Comparison of ENCODE assay signal across 1 cellular context in genomic region chr16:87391950-87392822, GRCh38.
TF ChIP-seq lines count a peak whose summit lies in the region.

Gene MAP1LC3B, plus strand, starts transcription at chr16:87392336. Its CDS starts 92 bp downstream, at chr16:87392428.

TF ChIP-seq in HepG2, 621 proteins besides CTCF, POLR2A, EP300 and RAD21 (continued from another document and continues in another):
- TF ChIP-seq, protein P1, sequence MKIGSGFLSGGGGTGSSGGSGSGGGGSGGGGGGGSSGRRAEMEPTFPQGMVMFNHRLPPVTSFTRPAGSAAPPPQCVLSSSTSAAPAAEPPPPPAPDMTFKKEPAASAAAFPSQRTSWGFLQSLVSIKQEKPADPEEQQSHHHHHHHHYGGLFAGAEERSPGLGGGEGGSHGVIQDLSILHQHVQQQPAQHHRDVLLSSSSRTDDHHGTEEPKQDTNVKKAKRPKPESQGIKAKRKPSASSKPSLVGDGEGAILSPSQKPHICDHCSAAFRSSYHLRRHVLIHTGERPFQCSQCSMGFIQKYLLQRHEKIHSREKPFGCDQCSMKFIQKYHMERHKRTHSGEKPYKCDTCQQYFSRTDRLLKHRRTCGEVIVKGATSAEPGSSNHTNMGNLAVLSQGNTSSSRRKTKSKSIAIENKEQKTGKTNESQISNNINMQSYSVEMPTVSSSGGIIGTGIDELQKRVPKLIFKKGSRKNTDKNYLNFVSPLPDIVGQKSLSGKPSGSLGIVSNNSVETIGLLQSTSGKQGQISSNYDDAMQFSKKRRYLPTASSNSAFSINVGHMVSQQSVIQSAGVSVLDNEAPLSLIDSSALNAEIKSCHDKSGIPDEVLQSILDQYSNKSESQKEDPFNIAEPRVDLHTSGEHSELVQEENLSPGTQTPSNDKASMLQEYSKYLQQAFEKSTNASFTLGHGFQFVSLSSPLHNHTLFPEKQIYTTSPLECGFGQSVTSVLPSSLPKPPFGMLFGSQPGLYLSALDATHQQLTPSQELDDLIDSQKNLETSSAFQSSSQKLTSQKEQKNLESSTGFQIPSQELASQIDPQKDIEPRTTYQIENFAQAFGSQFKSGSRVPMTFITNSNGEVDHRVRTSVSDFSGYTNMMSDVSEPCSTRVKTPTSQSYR (CRISPR knock-in tag; IDR thresholded peaks at IDR 0.05; ENCODE audit: borderline replicate concordance) = peak; percentile 68
- TF ChIP-seq, protein P2, sequence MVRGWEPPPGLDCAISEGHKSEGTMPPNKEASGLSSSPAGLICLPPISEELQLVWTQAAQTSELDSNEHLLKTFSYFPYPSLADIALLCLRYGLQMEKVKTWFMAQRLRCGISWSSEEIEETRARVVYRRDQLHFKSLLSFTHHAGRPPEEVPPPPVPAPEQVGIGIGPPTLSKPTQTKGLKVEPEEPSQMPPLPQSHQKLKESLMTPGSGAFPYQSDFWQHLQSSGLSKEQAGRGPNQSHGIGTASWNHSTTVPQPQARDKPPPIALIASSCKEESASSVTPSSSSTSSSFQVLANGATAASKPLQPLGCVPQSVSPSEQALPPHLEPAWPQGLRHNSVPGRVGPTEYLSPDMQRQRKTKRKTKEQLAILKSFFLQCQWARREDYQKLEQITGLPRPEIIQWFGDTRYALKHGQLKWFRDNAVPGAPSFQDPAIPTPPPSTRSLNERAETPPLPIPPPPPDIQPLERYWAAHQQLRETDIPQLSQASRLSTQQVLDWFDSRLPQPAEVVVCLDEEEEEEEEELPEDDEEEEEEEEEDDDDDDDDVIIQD (CRISPR knock-in tag; IDR thresholded peaks at IDR 0.05; ENCODE audit: low read depth) = peak; percentile 59
- TF ChIP-seq JUNB (CRISPR knock-in tag; IDR thresholded peaks at IDR 0.05; ENCODE audit: borderline replicate concordance) (no peak), XRCC5 (optimal IDR thresholded peaks at IDR 0.05; ENCODE audit: low read length) (no peak), ZNF850 (CRISPR knock-in tag; conservative IDR thresholded peaks at IDR 0.05) (no peak; the same call in 1 of the 2 replicates), DR1 (CRISPR knock-in tag; IDR thresholded peaks at IDR 0.05) (peak; percentile 91), ZNF816 (CRISPR knock-in tag; IDR thresholded peaks at IDR 0.05; ENCODE audit: borderline replicate concordance) (no peak; the same call in 1 of the 2 replicates), KDM5A (IDR thresholded peaks at IDR 0.05; ENCODE audit: borderline replicate concordance, low read length) (0 out of 2 replicates have a peak, but pooled peaks have one; percentile 12), FOXO1 (CRISPR knock-in tag; IDR thresholded peaks at IDR 0.05) (peak; percentile 97), ZBTB21 (CRISPR knock-in tag; IDR thresholded peaks at IDR 0.05) (no peak), ZNF784 (CRISPR knock-in tag; IDR thresholded peaks at IDR 0.05; ENCODE audit: borderline replicate concordance) (peak; percentile 99), ZNF678 (CRISPR knock-in tag; IDR thresholded peaks at IDR 0.05) (peak; percentile 97), ZNF121 (CRISPR knock-in tag; IDR thresholded peaks at IDR 0.05) (peak; percentile 77), MED13 (CRISPR knock-in tag; IDR thresholded peaks at IDR 0.05) (no peak), PREB (CRISPR knock-in tag; IDR thresholded peaks at IDR 0.05) (peak; percentile 70; the same call in 1 of the 2 replicates), PRDM4 (CRISPR knock-in tag; IDR thresholded peaks at IDR 0.05; ENCODE audit: borderline replicate concordance) (peak; percentile 84; the same call in 1 of the 2 replicates), MTA1 (CRISPR knock-in tag; IDR thresholded peaks at IDR 0.05; ENCODE audit: borderline replicate concordance) (peak; percentile 91; the same call in 1 of the 2 replicates), ETV6 (CRISPR knock-in tag; conservative IDR thresholded peaks at IDR 0.05) (peak; percentile 96), HCFC1 (IDR thresholded peaks at IDR 0.05; ENCODE audit: low read depth, low read length) (peak; percentile 98), NFIC (IDR thresholded peaks at IDR 0.05; ENCODE audit: low read length) (no peak), NR2C2 (CRISPR knock-in tag; IDR thresholded peaks at IDR 0.05; ENCODE audit: borderline replicate concordance) (peak; percentile 92), NR2F6 (IDR thresholded peaks at IDR 0.05) (no peak), NR2F6 (CRISPR knock-in tag; IDR thresholded peaks at IDR 0.05) (peak; percentile 80), ZNF549 (CRISPR knock-in tag; IDR thresholded peaks at IDR 0.05) (peak; percentile 86; the same call in 1 of the 2 replicates), MIXL1 (CRISPR knock-in tag; IDR thresholded peaks at IDR 0.05) (peak; percentile 88), RELA (CRISPR knock-in tag; IDR thresholded peaks at IDR 0.05) (peak; percentile 95), BRF2 (CRISPR knock-in tag; IDR thresholded peaks at IDR 0.05) (peak; percentile 95), SNAPC2 (CRISPR knock-in tag; IDR thresholded peaks at IDR 0.05) (peak; percentile 71; the same call in 1 of the 2 replicates), ZNF205 (CRISPR knock-in tag; IDR thresholded peaks at IDR 0.05) (peak; percentile 80), KMT2B (CRISPR knock-in tag; IDR thresholded peaks at IDR 0.05) (0 out of 2 replicates have a peak, but pooled peaks have one; percentile 22), HNRNPLL (IDR thresholded peaks at IDR 0.05; ENCODE audit: low read depth, low read length, poor library complexity, severe bottlenecking) (no peak), ZNF619 (CRISPR knock-in tag; IDR thresholded peaks at IDR 0.05) (peak; percentile 97), ZFX (CRISPR knock-in tag; IDR thresholded peaks at IDR 0.05; ENCODE audit: low read depth) (peak; percentile 92), SIX1 (CRISPR knock-in tag; IDR thresholded peaks at IDR 0.05; ENCODE audit: borderline replicate concordance) (peak; percentile 43; the same call in 1 of the 2 replicates), SKI (IDR thresholded peaks at IDR 0.05; ENCODE audit: partially characterized antibody) (peak; percentile 7), ZNF589 (CRISPR knock-in tag; conservative IDR thresholded peaks at IDR 0.05) (peak; percentile 51; the same call in 1 of the 2 replicates), ZNF343 (CRISPR knock-in tag; IDR thresholded peaks at IDR 0.05) (peak; percentile 63), ZNF251 (CRISPR knock-in tag; IDR thresholded peaks at IDR 0.05) (no peak)
- TF ChIP-seq, protein P3, sequence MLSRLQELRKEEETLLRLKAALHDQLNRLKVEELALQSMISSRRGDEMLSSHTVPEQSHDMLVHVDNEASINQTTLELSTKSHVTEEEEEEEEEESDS (CRISPR knock-in tag; IDR thresholded peaks at IDR 0.05; ENCODE audit: borderline replicate concordance) = no peak
- TF ChIP-seq, protein P4, sequence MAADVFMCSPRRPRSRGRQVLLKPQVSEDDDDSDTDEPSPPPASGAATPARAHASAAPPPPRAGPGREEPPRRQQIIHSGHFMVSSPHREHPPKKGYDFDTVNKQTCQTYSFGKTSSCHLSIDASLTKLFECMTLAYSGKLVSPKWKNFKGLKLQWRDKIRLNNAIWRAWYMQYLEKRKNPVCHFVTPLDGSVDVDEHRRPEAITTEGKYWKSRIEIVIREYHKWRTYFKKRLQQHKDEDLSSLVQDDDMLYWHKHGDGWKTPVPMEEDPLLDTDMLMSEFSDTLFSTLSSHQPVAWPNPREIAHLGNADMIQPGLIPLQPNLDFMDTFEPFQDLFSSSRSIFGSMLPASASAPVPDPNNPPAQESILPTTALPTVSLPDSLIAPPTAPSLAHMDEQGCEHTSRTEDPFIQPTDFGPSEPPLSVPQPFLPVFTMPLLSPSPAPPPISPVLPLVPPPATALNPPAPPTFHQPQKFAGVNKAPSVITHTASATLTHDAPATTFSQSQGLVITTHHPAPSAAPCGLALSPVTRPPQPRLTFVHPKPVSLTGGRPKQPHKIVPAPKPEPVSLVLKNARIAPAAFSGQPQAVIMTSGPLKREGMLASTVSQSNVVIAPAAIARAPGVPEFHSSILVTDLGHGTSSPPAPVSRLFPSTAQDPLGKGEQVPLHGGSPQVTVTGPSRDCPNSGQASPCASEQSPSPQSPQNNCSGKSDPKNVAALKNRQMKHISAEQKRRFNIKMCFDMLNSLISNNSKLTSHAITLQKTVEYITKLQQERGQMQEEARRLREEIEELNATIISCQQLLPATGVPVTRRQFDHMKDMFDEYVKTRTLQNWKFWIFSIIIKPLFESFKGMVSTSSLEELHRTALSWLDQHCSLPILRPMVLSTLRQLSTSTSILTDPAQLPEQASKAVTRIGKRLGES (CRISPR knock-in tag; IDR thresholded peaks at IDR 0.05; ENCODE audit: borderline replicate concordance) = peak; percentile 88; the same call in 1 of the 2 replicates
- TF ChIP-seq, protein P5, sequence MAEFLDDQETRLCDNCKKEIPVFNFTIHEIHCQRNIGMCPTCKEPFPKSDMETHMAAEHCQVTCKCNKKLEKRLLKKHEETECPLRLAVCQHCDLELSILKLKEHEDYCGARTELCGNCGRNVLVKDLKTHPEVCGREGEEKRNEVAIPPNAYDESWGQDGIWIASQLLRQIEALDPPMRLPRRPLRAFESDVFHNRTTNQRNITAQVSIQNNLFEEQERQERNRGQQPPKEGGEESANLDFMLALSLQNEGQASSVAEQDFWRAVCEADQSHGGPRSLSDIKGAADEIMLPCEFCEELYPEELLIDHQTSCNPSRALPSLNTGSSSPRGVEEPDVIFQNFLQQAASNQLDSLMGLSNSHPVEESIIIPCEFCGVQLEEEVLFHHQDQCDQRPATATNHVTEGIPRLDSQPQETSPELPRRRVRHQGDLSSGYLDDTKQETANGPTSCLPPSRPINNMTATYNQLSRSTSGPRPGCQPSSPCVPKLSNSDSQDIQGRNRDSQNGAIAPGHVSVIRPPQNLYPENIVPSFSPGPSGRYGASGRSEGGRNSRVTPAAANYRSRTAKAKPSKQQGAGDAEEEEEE (CRISPR knock-in tag; IDR thresholded peaks at IDR 0.05; ENCODE audit: borderline replicate concordance) = no peak
- TF ChIP-seq, protein P6, sequence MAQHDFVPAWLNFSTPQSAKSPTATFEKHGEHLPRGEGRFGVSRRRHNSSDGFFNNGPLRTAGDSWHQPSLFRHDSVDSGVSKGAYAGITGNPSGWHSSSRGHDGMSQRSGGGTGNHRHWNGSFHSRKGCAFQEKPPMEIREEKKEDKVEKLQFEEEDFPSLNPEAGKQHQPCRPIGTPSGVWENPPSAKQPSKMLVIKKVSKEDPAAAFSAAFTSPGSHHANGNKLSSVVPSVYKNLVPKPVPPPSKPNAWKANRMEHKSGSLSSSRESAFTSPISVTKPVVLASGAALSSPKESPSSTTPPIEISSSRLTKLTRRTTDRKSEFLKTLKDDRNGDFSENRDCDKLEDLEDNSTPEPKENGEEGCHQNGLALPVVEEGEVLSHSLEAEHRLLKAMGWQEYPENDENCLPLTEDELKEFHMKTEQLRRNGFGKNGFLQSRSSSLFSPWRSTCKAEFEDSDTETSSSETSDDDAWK (CRISPR knock-in tag; IDR thresholded peaks at IDR 0.05) = no peak
